In genomic region chr20:25853718-25854381, GRCh38 we compare ENCODE assay signal across 8 cellular contexts.
DNase-seq lines count a peak whose midpoint lies in the region; ATAC-seq and TF ChIP-seq lines count a peak whose summit lies in the region.
"Not testable (repeated sequence)": the region's sequence is repeated elsewhere in the genome, so short reads cannot be mapped to it uniquely, and the experiment has no call there.

No MANE protein-coding gene starts in this region.

- H3K27ac ChIP-seq in urinary bladder (ENCODE audit: low read depth): not testable (repeated sequence)

- H3K4me1 Mint-ChIP-seq in activated B cell treated with CpG ODN at 0.5 μM for 24 hours: peaks cover 17% of the 10 kb centered on the region

- not testable (repeated sequence) for H3K4me1 ChIP-seq in urinary bladder (ENCODE audit: insufficient read depth)

- CTCF ChIA-PET in activated B cell treated with CpG ODN at 0.5 μM for 24 hours (lab: Charles Lee): not testable (repeated sequence)

- not testable (repeated sequence) for TF ChIP-seq CTCF in GM13976 (IDR thresholded peaks at IDR 0.05; ENCODE audit: borderline replicate concordance, control extremely low read depth, extremely low read depth, insufficient read depth, missing control alignments); activated B cell treated with CpG ODN at 0.5 μM for 24 hours (IDR thresholded peaks at IDR 0.05); astrocyte of the cerebellum (IDR thresholded peaks at IDR 0.05; ENCODE audit: low read depth, low read length, missing control alignments)

- intact Hi-C loops in activated B cell treated with CpG ODN at 0.5 μM for 24 hours (cut with micrococcal nuclease): not testable (repeated sequence)

- not testable (repeated sequence) for H3K27ac Mint-ChIP-seq in activated B cell treated with CpG ODN at 0.5 μM for 24 hours

- in situ Hi-C loops in GM13976 (cut with MboI; ENCODE audit: low sequenced_read_pairs, unreplicated experiment): loop anchor here (25.0 kb wide), 2 partner anchors 167 to 567 kb away; partner anchors contain the start of gene ZNF337
- in situ Hi-C loops in astrocyte of the cerebellum (cut with HindIII; ENCODE audit: low sequenced_read_pairs): not testable (repeated sequence)

- not testable (repeated sequence) for H3K36me3 ChIP-seq in urinary bladder (ENCODE audit: insufficient read depth)

- H3K4me3 ChIP-seq in astrocyte of the cerebellum (ENCODE audit: low read depth, low read length) (peak overlapping the region; percentile 45), skeletal muscle cell (ENCODE audit: low read depth, low read length) (peak overlapping the region; percentile 55), urinary bladder (ENCODE audit: low read depth, low read length) (peak overlapping the region; percentile 45)

- H3K9me3 Mint-ChIP-seq in activated B cell treated with CpG ODN at 0.5 μM for 24 hours: not testable (repeated sequence)

- DNase-seq in GM13976 (ENCODE audit: low spot score): peak; percentile 75
- DNase-seq in NCI-H2196 (lab: John Stamatoyannopoulos, UW; ENCODE audit: unreplicated experiment): peak; percentile 71
- DNase-seq in activated B cell treated with CpG ODN at 0.5 μM for 24 hours: peak; percentile 45
- DNase-seq in astrocyte of the cerebellum (ENCODE audit: low read depth): peak; percentile 15
- DNase-seq in hepatic stellate cell (ENCODE audit: low spot score): peak; percentile 79
- DNase-seq in skeletal muscle cell (ENCODE audit: low read depth): not testable (repeated sequence)

- peaks cover 44% of the 10 kb centered on the region for H3K27me3 Mint-ChIP-seq in activated B cell treated with CpG ODN at 0.5 μM for 24 hours

- H3K4me3 Mint-ChIP-seq in activated B cell treated with CpG ODN at 0.5 μM for 24 hours: peak overlapping the region; percentile 82

- 3% methylated on average over 55 of the region's 55 CpGs for WGBS in urinary bladder

- POLR2A ChIA-PET in activated B cell treated with CpG ODN at 0.5 μM for 24 hours (lab: Charles Lee): not testable (repeated sequence)

- peak; percentile 75 for ATAC-seq in HG03103 (IDR thresholded peaks at IDR 0.05; ENCODE audit: low read depth, unreplicated experiment)
- ATAC-seq in activated B cell treated with CpG ODN at 0.5 μM for 24 hours (ENCODE audit: low read depth): peak; percentile 60

- H3K36me3 Mint-ChIP-seq in activated B cell treated with CpG ODN at 0.5 μM for 24 hours (ENCODE audit: low read depth): not testable (repeated sequence)
